Comparison of ENCODE assay signal across 8 cellular contexts in genomic region chr1:114715952-114716303, GRCh38. TPM values are rescaled to one million over a fixed set of nuclear protein-coding genes. Genes with fewer than 3 reads are reported as not detected.
DNase-seq lines count a peak whose midpoint lies in the region; ATAC-seq, FAIRE-seq and TF ChIP-seq lines count a peak whose summit lies in the region.

No MANE protein-coding gene starts in this region.

- H3K27me3 Mint-ChIP-seq in activated naive CD8-positive, alpha-beta T cell treated with anti-CD3 and anti-CD28 coated beads, Interleukin-2, amount 10 ng/mL, durations not matched to agents 7 days and 5 days: no peaks in the 10 kb centered on the region
- no peaks in the 10 kb centered on the region for H3K27me3 Mint-ChIP-seq in type B pancreatic cell

- CTCF ChIA-PET in HepG2 (lab: Yijun Ruan, JAX; ENCODE audit: low intra/inter-chr PET ratio, low total read pairs): interaction anchor here (1.1 kb wide), 1 partner anchor 369 kb away, joined by 4 read pairs; no protein-coding TSS in a partner anchor

- TF ChIP-seq EP300 in HepG2 (IDR thresholded peaks at IDR 0.05; ENCODE audit: low read depth in 2 of 2, low read length in 2 of 2) (no peak), HepG2 (CRISPR knock-in tag; IDR thresholded peaks at IDR 0.05; ENCODE audit: borderline replicate concordance) (no peak)

- H4K20me1 ChIP-seq in HepG2 (ENCODE audit: insufficient read depth, low read length): no peaks in the 10 kb centered on the region

- peaks cover 60% of the 10 kb centered on the region for H3K36me3 ChIP-seq in BE2C
- H3K36me3 ChIP-seq in HepG2 (replicated peaks in 1 of 2; ENCODE audit: control insufficient read depth in 1 of 2, insufficient read depth in 2 of 2, low read length in 2 of 2): peaks cover 14 to 66% of the 10 kb centered on the region in 2 experiments

- H3K27me3 ChIP-seq in BE2C: no peaks in the 10 kb centered on the region
- no peaks in the 10 kb centered on the region; a peak in 1 of 5 replicates for H3K27me3 ChIP-seq in HepG2 (ENCODE audit: control insufficient read depth in 1 of 2, insufficient read depth in 2 of 2, low read length in 2 of 2)

- POLR2A ChIA-PET in activated naive CD8-positive, alpha-beta T cell treated with anti-CD3 and anti-CD28 coated beads, Interleukin-2, amount 10 ng/mL, durations not matched to agents 7 days and 5 days (lab: Charles Lee): interaction anchor here (0.6 to 1.8 kb wide), 10 partner anchors 17 to 790 kb away, joined by 3 to 10 read pairs (median 5); partner anchors contain the start of genes CSDE1 and SIKE1
- POLR2A ChIA-PET in HepG2 (lab: Yijun Ruan, JAX): interaction anchor here (0.9 to 2.8 kb wide), 4 partner anchors 9 to 205 kb away, joined by 3 to 11 read pairs (median 6); partner anchors contain the start of genes DENND2C, SIKE1 and TRIM33

- peak overlapping the region; percentile 93 for H3K4me3 Mint-ChIP-seq in activated naive CD8-positive, alpha-beta T cell treated with anti-CD3 and anti-CD28 coated beads, Interleukin-2, amount 10 ng/mL, durations not matched to agents 7 days and 5 days
- peak overlapping the region; percentile 96 for H3K4me3 Mint-ChIP-seq in type B pancreatic cell

- WGBS in HepG2 (ENCODE audit: low lambda C conversion rate): 7% methylated on average over 4 of the region's 4 CpGs

- H3K9me3 ChIP-seq in BE2C (no peaks in the 10 kb centered on the region), HepG2 (ENCODE audit: low read length) (no peaks in the 10 kb centered on the region)

- H3K4me3 ChIP-seq in BE2C (ENCODE audit: low read depth, low read length): peak overlapping the region; percentile 97
- H3K4me3 ChIP-seq in HepG2 (replicated peaks in 1 of 3; ENCODE audit: insufficient read depth in 1 of 3, low read depth in 2 of 3, low read length in 3 of 3): peak overlapping the region; percentile 86 to 100 (median 94)

- no peak overlapping the region for H2AFZ ChIP-seq in HepG2 (ENCODE audit: low read length)

- DNase-seq in BE2C (no peak), HepG2 (ENCODE audit: low spot score) (no peak), type B pancreatic cell (ENCODE audit: extremely low spot score, unreplicated experiment) (no peak), A172 (ENCODE audit: low spot score) (no peak), amniotic stem cell (lab: John Stamatoyannopoulos, UW) (no peak), Kasumi-1 (lab: John Stamatoyannopoulos, UW) (no peak)
- no peak for DNase-seq in activated naive CD8-positive, alpha-beta T cell treated with anti-CD3 and anti-CD28 coated beads, Interleukin-2, amount 10 ng/mL, durations not matched to agents 7 days and 5 days

- peak overlapping the region; percentile 76 for H3K4me2 ChIP-seq in HepG2 (ENCODE audit: low read depth, low read length)

- no peak for FAIRE-seq in HepG2 (lab: Jason Lieb, UNC)

- peak overlapping the region; percentile 94 for H3K27ac Mint-ChIP-seq in activated naive CD8-positive, alpha-beta T cell treated with anti-CD3 and anti-CD28 coated beads, Interleukin-2, amount 10 ng/mL, durations not matched to agents 7 days and 5 days
- peak overlapping the region; percentile 99 for H3K27ac Mint-ChIP-seq in type B pancreatic cell

- in situ Hi-C loops in HepG2 (cut with HindIII; ENCODE audit: extremely low pct_ligation_motif_present, low pct_unique_long_range_greater_than_20kb): loop anchor here (5.0 kb wide), 1 partner anchor 36 kb away; no protein-coding TSS in a partner anchor

- H3K4me1 ChIP-seq in BE2C (peaks cover 3% of the 10 kb centered on the region; the same call in 1 of the 2 replicates), HepG2 (ENCODE audit: insufficient read depth, low read length) (peaks cover 23% of the 10 kb centered on the region)

- intact Hi-C loops in HepG2 (cut with micrococcal nuclease; ENCODE audit: unreplicated experiment): loop anchor here (5.0 kb wide), 1 partner anchor 41 kb away; the partner anchor contains the start of gene CSDE1

- no peaks in the 10 kb centered on the region for H3K9me3 Mint-ChIP-seq in activated naive CD8-positive, alpha-beta T cell treated with anti-CD3 and anti-CD28 coated beads, Interleukin-2, amount 10 ng/mL, durations not matched to agents 7 days and 5 days
- H3K9me3 Mint-ChIP-seq in type B pancreatic cell: no peaks in the 10 kb centered on the region

- H3K9ac ChIP-seq in HepG2 (ENCODE audit: insufficient read depth, low read depth, low read length): peak overlapping the region; percentile 97

- TSS peak; percentile 61 for BruUV-seq in HepG2 (replicated peaks; lab: Mats Ljungman, UMichigan)

- H3K27ac ChIP-seq in HepG2 (ENCODE audit: extremely low read length, insufficient read depth, low read length): peak overlapping the region; percentile 85

- ATAC-seq in HG02759 (IDR thresholded peaks at IDR 0.05; ENCODE audit: unreplicated experiment) (peak; percentile 1), HepG2 (peak; percentile 54)
- ATAC-seq in activated naive CD8-positive, alpha-beta T cell treated with anti-CD3 and anti-CD28 coated beads, Interleukin-2, amount 10 ng/mL, durations not matched to agents 7 days and 5 days (ENCODE audit: low read depth): no peak

- no peak for TF ChIP-seq POLR2A in HepG2 (IDR thresholded peaks at IDR 0.05; ENCODE audit: insufficient read depth in 1 of 2, low read depth in 2 of 2, low read length in 2 of 2)

- peaks cover 18% of the 10 kb centered on the region for H3K4me1 Mint-ChIP-seq in activated naive CD8-positive, alpha-beta T cell treated with anti-CD3 and anti-CD28 coated beads, Interleukin-2, amount 10 ng/mL, durations not matched to agents 7 days and 5 days
- peaks cover 14% of the 10 kb centered on the region for H3K4me1 Mint-ChIP-seq in type B pancreatic cell (ENCODE audit: unreplicated experiment)

- peaks cover 29% of the 10 kb centered on the region for H3K79me2 ChIP-seq in HepG2 (ENCODE audit: insufficient read depth, low read length)

- no peak for TF ChIP-seq CTCF in BE2C (IDR thresholded peaks at IDR 0.05; ENCODE audit: low read depth, low read length)
- no peak for TF ChIP-seq CTCF in HepG2 (CRISPR knock-in tag; IDR thresholded peaks at IDR 0.05)
- no peak for TF ChIP-seq CTCF in type B pancreatic cell (conservative IDR thresholded peaks at IDR 0.05)

- no peak for TF ChIP-seq RAD21 in HepG2 (CRISPR knock-in tag; IDR thresholded peaks at IDR 0.05)

- H3K36me3 Mint-ChIP-seq in activated naive CD8-positive, alpha-beta T cell treated with anti-CD3 and anti-CD28 coated beads, Interleukin-2, amount 10 ng/mL, durations not matched to agents 7 days and 5 days: peaks cover 19% of the 10 kb centered on the region
- H3K36me3 Mint-ChIP-seq in type B pancreatic cell: peaks cover 38% of the 10 kb centered on the region

RNA-seq across cellular contexts. Expression of gene NRAS, which starts 0.6 kb away (rescaled TPM):
- polyA plus RNA-seq in BE2C (2012; ENCODE audit: insufficient read depth, insufficient read length, low read depth): 16.0 TPM
- total RNA-seq in activated naive CD8-positive, alpha-beta T cell treated with anti-CD3 and anti-CD28 coated beads, Interleukin-2, amount 10 ng/mL, durations not matched to agents 7 days and 5 days: 10 to 100 TPM; 37.4 to 40.2 TPM
- total RNA-seq in HepG2 (2016; rRNA removed; fragmentation: Illumina TruSeq; extraction: Trizol) (58.8 and 96.2 TPM in 2 replicates), type B pancreatic cell (ENCODE audit: low replicate concordance) (49.4 and 54.8 TPM in 2 replicates)
- total RNA-seq in HepG2 (2016; cell fraction: cytosol; rRNA removed; fragmentation: Illumina TruSeq; extraction: Trizol; ENCODE audit: low read depth): 8.6 and 9.7 TPM in 2 replicates
- 58.1 and 100 TPM in 2 replicates for total RNA-seq in HepG2 (2016; cell fraction: insoluble cytoplasmic fraction; rRNA removed; fragmentation: Illumina TruSeq; extraction: Trizol)
- 44.9 and 45.2 TPM in 2 replicates for total RNA-seq in HepG2 (2016; cell fraction: membrane; rRNA removed; fragmentation: Illumina TruSeq; extraction: Trizol)
- total RNA-seq in HepG2 (2016; cell fraction: nucleus; rRNA removed; fragmentation: Illumina TruSeq; extraction: Trizol): 26.3 and 29.5 TPM in 2 replicates
- 26.9 and 38.6 TPM in 2 replicates for polyA plus RNA-seq in HepG2 (2011; rRNA removed)
- polyA plus RNA-seq in HepG2 (2011; cell fraction: cytosol; rRNA removed): 16.4 and 26.5 TPM in 2 replicates
- polyA plus RNA-seq in HepG2 (2011; cell fraction: nucleus; rRNA removed): 5.8 and 7.9 TPM in 2 replicates
- polyA plus RNA-seq in HepG2 (2012): 27.6 and 33.3 TPM in 2 replicates
- polyA plus RNA-seq in HepG2 (2016; cell fraction: cytosol; fragmentation: Illumina TruSeq; extraction: Trizol; ENCODE audit: low read depth): 7.5 and 9.2 TPM in 2 replicates
- polyA plus RNA-seq in HepG2 (2016; cell fraction: insoluble cytoplasmic fraction; fragmentation: Illumina TruSeq; extraction: Trizol; ENCODE audit: low read depth): 91.0 and 103 TPM in 2 replicates
- polyA plus RNA-seq in HepG2 (2016; cell fraction: membrane; fragmentation: Illumina TruSeq; extraction: Trizol; ENCODE audit: low read depth): 30.3 and 31.9 TPM in 2 replicates
- polyA plus RNA-seq in HepG2 (2016; cell fraction: nucleus; fragmentation: Illumina TruSeq; extraction: Trizol; ENCODE audit: insufficient read depth, low read depth): 33.7 and 34.2 TPM in 2 replicates
- polyA minus RNA-seq in HepG2 (2011; rRNA and poly(A)+ RNA removed; ENCODE audit: low replicate concordance): 19.6 and 37.8 TPM in 2 replicates
- polyA minus RNA-seq in HepG2 (2011; cell fraction: cytosol; rRNA and poly(A)+ RNA removed): 37.4 and 37.5 TPM in 2 replicates
- polyA minus RNA-seq in HepG2 (2011; cell fraction: nucleus; rRNA and poly(A)+ RNA removed): 24.2 and 29.1 TPM in 2 replicates
- 143 and 160 TPM in 2 replicates for total RNA-seq in A172 (2014; rRNA removed; shearing (Covaris generic))

RNA-seq across cellular contexts. Expression of gene AMPD1, which starts 20.6 kb away (rescaled TPM):
- not detected for polyA plus RNA-seq in BE2C (2012; ENCODE audit: insufficient read depth, insufficient read length, low read depth)
- not detected for total RNA-seq in activated naive CD8-positive, alpha-beta T cell treated with anti-CD3 and anti-CD28 coated beads, Interleukin-2, amount 10 ng/mL, durations not matched to agents 7 days and 5 days
- total RNA-seq in HepG2 (2016; rRNA removed; fragmentation: Illumina TruSeq; extraction: Trizol) (not detected in 2 replicates), type B pancreatic cell (ENCODE audit: low replicate concordance) (not detected in 2 replicates)
- not detected in 2 replicates for total RNA-seq in HepG2 (2016; cell fraction: cytosol; rRNA removed; fragmentation: Illumina TruSeq; extraction: Trizol; ENCODE audit: low read depth)
- not detected in 2 replicates for total RNA-seq in HepG2 (2016; cell fraction: insoluble cytoplasmic fraction; rRNA removed; fragmentation: Illumina TruSeq; extraction: Trizol)
- total RNA-seq in HepG2 (2016; cell fraction: membrane; rRNA removed; fragmentation: Illumina TruSeq; extraction: Trizol): not detected in 2 replicates
- not detected in 2 replicates for total RNA-seq in HepG2 (2016; cell fraction: nucleus; rRNA removed; fragmentation: Illumina TruSeq; extraction: Trizol)
- not detected in 2 replicates for polyA plus RNA-seq in HepG2 (2011; rRNA removed)
- not detected in 2 replicates for polyA plus RNA-seq in HepG2 (2011; cell fraction: cytosol; rRNA removed)
- not detected in 2 replicates for polyA plus RNA-seq in HepG2 (2011; cell fraction: nucleus; rRNA removed)
- not detected in 2 replicates for polyA plus RNA-seq in HepG2 (2012)
- not detected in 2 replicates for polyA plus RNA-seq in HepG2 (2016; cell fraction: cytosol; fragmentation: Illumina TruSeq; extraction: Trizol; ENCODE audit: low read depth)
- not detected in 2 replicates for polyA plus RNA-seq in HepG2 (2016; cell fraction: insoluble cytoplasmic fraction; fragmentation: Illumina TruSeq; extraction: Trizol; ENCODE audit: low read depth)
- polyA plus RNA-seq in HepG2 (2016; cell fraction: membrane; fragmentation: Illumina TruSeq; extraction: Trizol; ENCODE audit: low read depth): not detected in 2 replicates
- not detected in 2 replicates for polyA plus RNA-seq in HepG2 (2016; cell fraction: nucleus; fragmentation: Illumina TruSeq; extraction: Trizol; ENCODE audit: insufficient read depth, low read depth)
- 0.33 TPM in 1 of 2 replicates, not detected in the other for polyA minus RNA-seq in HepG2 (2011; rRNA and poly(A)+ RNA removed; ENCODE audit: low replicate concordance)
- not detected in 2 replicates for polyA minus RNA-seq in HepG2 (2011; cell fraction: cytosol; rRNA and poly(A)+ RNA removed)
- not detected in 2 replicates for polyA minus RNA-seq in HepG2 (2011; cell fraction: nucleus; rRNA and poly(A)+ RNA removed)
- 0.60 TPM in 1 of 2 replicates, not detected in the other for total RNA-seq in A172 (2014; rRNA removed; shearing (Covaris generic))

RNA-seq across cellular contexts. Expression of gene CSDE1, which starts 41.9 kb away (rescaled TPM):
- polyA plus RNA-seq in BE2C (2012; ENCODE audit: insufficient read depth, insufficient read length, low read depth): 257 TPM
- 100 to 1,000 TPM; 401 to 410 TPM for total RNA-seq in activated naive CD8-positive, alpha-beta T cell treated with anti-CD3 and anti-CD28 coated beads, Interleukin-2, amount 10 ng/mL, durations not matched to agents 7 days and 5 days
- total RNA-seq in HepG2 (2016; rRNA removed; fragmentation: Illumina TruSeq; extraction: Trizol) (313 and 582 TPM in 2 replicates), type B pancreatic cell (ENCODE audit: low replicate concordance) (532 and 538 TPM in 2 replicates)
- total RNA-seq in HepG2 (2016; cell fraction: cytosol; rRNA removed; fragmentation: Illumina TruSeq; extraction: Trizol; ENCODE audit: low read depth): 97.9 and 113 TPM in 2 replicates
- 314 and 565 TPM in 2 replicates for total RNA-seq in HepG2 (2016; cell fraction: insoluble cytoplasmic fraction; rRNA removed; fragmentation: Illumina TruSeq; extraction: Trizol)
- 270 and 306 TPM in 2 replicates for total RNA-seq in HepG2 (2016; cell fraction: membrane; rRNA removed; fragmentation: Illumina TruSeq; extraction: Trizol)
- 236 and 265 TPM in 2 replicates for total RNA-seq in HepG2 (2016; cell fraction: nucleus; rRNA removed; fragmentation: Illumina TruSeq; extraction: Trizol)
- 115 and 150 TPM in 2 replicates for polyA plus RNA-seq in HepG2 (2011; rRNA removed)
- polyA plus RNA-seq in HepG2 (2011; cell fraction: cytosol; rRNA removed): 130 and 182 TPM in 2 replicates
- polyA plus RNA-seq in HepG2 (2011; cell fraction: nucleus; rRNA removed): 88.2 and 91.1 TPM in 2 replicates
- polyA plus RNA-seq in HepG2 (2012): 455 and 466 TPM in 2 replicates
- polyA plus RNA-seq in HepG2 (2016; cell fraction: cytosol; fragmentation: Illumina TruSeq; extraction: Trizol; ENCODE audit: low read depth): 72.4 and 73.9 TPM in 2 replicates
- polyA plus RNA-seq in HepG2 (2016; cell fraction: insoluble cytoplasmic fraction; fragmentation: Illumina TruSeq; extraction: Trizol; ENCODE audit: low read depth): 382 and 405 TPM in 2 replicates
- 148 and 175 TPM in 2 replicates for polyA plus RNA-seq in HepG2 (2016; cell fraction: membrane; fragmentation: Illumina TruSeq; extraction: Trizol; ENCODE audit: low read depth)
- polyA plus RNA-seq in HepG2 (2016; cell fraction: nucleus; fragmentation: Illumina TruSeq; extraction: Trizol; ENCODE audit: insufficient read depth, low read depth): 211 and 222 TPM in 2 replicates
- polyA minus RNA-seq in HepG2 (2011; rRNA and poly(A)+ RNA removed; ENCODE audit: low replicate concordance): 174 and 286 TPM in 2 replicates
- polyA minus RNA-seq in HepG2 (2011; cell fraction: cytosol; rRNA and poly(A)+ RNA removed): 263 and 264 TPM in 2 replicates
- polyA minus RNA-seq in HepG2 (2011; cell fraction: nucleus; rRNA and poly(A)+ RNA removed): 272 and 276 TPM in 2 replicates
- 402 and 657 TPM in 2 replicates for total RNA-seq in A172 (2014; rRNA removed; shearing (Covaris generic))

RNA-seq across cellular contexts. Expression of gene DENND2C, which starts 46.1 kb away (rescaled TPM):
- 0.11 TPM for polyA plus RNA-seq in BE2C (2012; ENCODE audit: insufficient read depth, insufficient read length, low read depth)
- under 1 TPM; 0.67 to 0.96 TPM for total RNA-seq in activated naive CD8-positive, alpha-beta T cell treated with anti-CD3 and anti-CD28 coated beads, Interleukin-2, amount 10 ng/mL, durations not matched to agents 7 days and 5 days
- total RNA-seq in HepG2 (2016; rRNA removed; fragmentation: Illumina TruSeq; extraction: Trizol): 0.25 and 0.33 TPM in 2 replicates
- total RNA-seq in HepG2 (2016; cell fraction: cytosol; rRNA removed; fragmentation: Illumina TruSeq; extraction: Trizol; ENCODE audit: low read depth): 0.09 TPM in 1 of 2 replicates, not detected in the other
- total RNA-seq in HepG2 (2016; cell fraction: insoluble cytoplasmic fraction; rRNA removed; fragmentation: Illumina TruSeq; extraction: Trizol): 0.26 and 0.28 TPM in 2 replicates
- 0.14 and 0.19 TPM in 2 replicates for total RNA-seq in HepG2 (2016; cell fraction: membrane; rRNA removed; fragmentation: Illumina TruSeq; extraction: Trizol)
- 0.13 and 0.34 TPM in 2 replicates for total RNA-seq in HepG2 (2016; cell fraction: nucleus; rRNA removed; fragmentation: Illumina TruSeq; extraction: Trizol)
- 0.07 and 0.08 TPM in 2 replicates for polyA plus RNA-seq in HepG2 (2011; rRNA removed)
- 0.08 TPM in 2 replicates for polyA plus RNA-seq in HepG2 (2011; cell fraction: cytosol; rRNA removed)
- polyA plus RNA-seq in HepG2 (2011; cell fraction: nucleus; rRNA removed): 0.10 and 0.13 TPM in 2 replicates
- polyA plus RNA-seq in HepG2 (2012): 0.11 and 0.32 TPM in 2 replicates
- not detected in 2 replicates for polyA plus RNA-seq in HepG2 (2016; cell fraction: cytosol; fragmentation: Illumina TruSeq; extraction: Trizol; ENCODE audit: low read depth)
- 0.10 and 0.14 TPM in 2 replicates for polyA plus RNA-seq in HepG2 (2016; cell fraction: insoluble cytoplasmic fraction; fragmentation: Illumina TruSeq; extraction: Trizol; ENCODE audit: low read depth)
- 0.09 and 0.16 TPM in 2 replicates for polyA plus RNA-seq in HepG2 (2016; cell fraction: membrane; fragmentation: Illumina TruSeq; extraction: Trizol; ENCODE audit: low read depth)
- 0.22 and 0.60 TPM in 2 replicates for polyA plus RNA-seq in HepG2 (2016; cell fraction: nucleus; fragmentation: Illumina TruSeq; extraction: Trizol; ENCODE audit: insufficient read depth, low read depth)
- 0.20 and 3.4 TPM in 2 replicates for polyA minus RNA-seq in HepG2 (2011; rRNA and poly(A)+ RNA removed; ENCODE audit: low replicate concordance)
- polyA minus RNA-seq in HepG2 (2011; cell fraction: cytosol; rRNA and poly(A)+ RNA removed): 0.20 TPM in 1 of 2 replicates, not detected in the other
- 0.12 and 0.26 TPM in 2 replicates for polyA minus RNA-seq in HepG2 (2011; cell fraction: nucleus; rRNA and poly(A)+ RNA removed)
- total RNA-seq in type B pancreatic cell (ENCODE audit: low replicate concordance): 3.6 and 8.8 TPM in 2 replicates
- 0.81 and 1.3 TPM in 2 replicates for total RNA-seq in A172 (2014; rRNA removed; shearing (Covaris generic))
